In genomic region chrX:2978639-2979038, GRCh38 we compare ENCODE assay signal across 2 cellular contexts. TPM values are rescaled to one million over a fixed set of nuclear protein-coding genes. Genes with fewer than 3 reads are reported as not detected.
"Had no signal": no experiment of that assay in that cellular context is flagged by ENCODE, and none has a peak within 500 bp of the region (broad histone marks: within the 10 kb centered on the region; RNA-seq: fewer than 3 reads in every experiment).

No MANE protein-coding gene starts in this region.

RNA-seq across cellular contexts. Expression of gene ARSH, which starts 27.7 kb away (rescaled TPM):
- total RNA-seq: G401, GM12878 had no signal

RNA-seq across cellular contexts. Expression of gene ARSD, which starts 49.5 kb away (rescaled TPM):
- total RNA-seq: G401 had no signal
